In genomic region chr21:35203093-35204021, GRCh38 we compare ENCODE assay signal across 11 cellular contexts.
DNase-seq lines count a peak whose midpoint lies in the region; ATAC-seq and TF ChIP-seq lines count a peak whose summit lies in the region.
"Had no signal": no experiment of that assay in that cellular context is flagged by ENCODE, and none has a peak within 500 bp of the region (broad histone marks: within the 10 kb centered on the region; RNA-seq: fewer than 3 reads in every experiment).

No MANE protein-coding gene starts in this region.

- peaks cover 19% of the 10 kb centered on the region; the same call in 1 of the 2 replicates for H3F3A ChIP-seq in PC-9 (ENCODE audit: insufficient read depth, low read depth)

- no peak overlapping the region for H3K4me2 ChIP-seq in PC-9

- intact Hi-C loops in PC-9 (cut with micrococcal nuclease; ENCODE audit: unreplicated experiment): no loop called here

- CTCF ChIA-PET in PC-9 (lab: Charles Lee): no interaction called here

- peaks cover 58% of the 10 kb centered on the region for H3K4me1 Mint-ChIP-seq in stimulated activated naive CD8-positive, alpha-beta T cell treated with anti-CD3 and anti-CD28 coated beads, Interleukin-15, Interleukin-2, amounts not matched to agents 100 ng/mL and 50 ng/mL, for 24 hours (ENCODE audit: low read depth)
- peaks cover 39% of the 10 kb centered on the region for H3K4me1 Mint-ChIP-seq in mesothelial cell of epicardium

- H3K9me2 ChIP-seq in PC-9 (ENCODE audit: insufficient read depth): no peaks in the 10 kb centered on the region

- no peaks in the 10 kb centered on the region for H3K9me3 Mint-ChIP-seq in stimulated activated naive CD8-positive, alpha-beta T cell treated with anti-CD3 and anti-CD28 coated beads, Interleukin-15, Interleukin-2, amounts not matched to agents 100 ng/mL and 50 ng/mL, for 24 hours
- no peaks in the 10 kb centered on the region for H3K9me3 Mint-ChIP-seq in mesothelial cell of epicardium
- H3K9me3 Mint-ChIP-seq: activated T-cell treated with anti-CD3 and anti-CD28 coated beads, Interleukin-2, amount 50 U/mL, for 24 hours had no signal

- BruUV-seq in PC-9 (replicated peaks; lab: Mats Ljungman, UMichigan): no TSS peak

- no peaks in the 10 kb centered on the region for H4K20me1 ChIP-seq in PC-9 (ENCODE audit: insufficient read depth)

- H3K4me1 ChIP-seq in PC-9 (replicated peaks; ENCODE audit: insufficient read depth): peaks cover 27% of the 10 kb centered on the region

- H3K36me3 ChIP-seq in PC-9 (ENCODE audit: low read depth): no peaks in the 10 kb centered on the region

- TF ChIP-seq CTCF in cardiac fibroblast (IDR thresholded peaks at IDR 0.05; ENCODE audit: low read depth, low read length): no peak
- TF ChIP-seq CTCF in mesothelial cell of epicardium (IDR thresholded peaks at IDR 0.05; ENCODE audit: unreplicated experiment): no peak
- no peak for TF ChIP-seq CTCF in PC-9 (conservative IDR thresholded peaks at IDR 0.05)

- POLR2A ChIA-PET in PC-9 (lab: Charles Lee; ENCODE audit: unreplicated experiment): no interaction called here

- H2AFZ ChIP-seq in PC-9: no peak overlapping the region

- H3K27ac Mint-ChIP-seq in stimulated activated naive CD8-positive, alpha-beta T cell treated with anti-CD3 and anti-CD28 coated beads, Interleukin-15, Interleukin-2, amounts not matched to agents 100 ng/mL and 50 ng/mL, for 24 hours: peak overlapping the region; percentile 52
- peak overlapping the region; percentile 61 for H3K27ac Mint-ChIP-seq in mesothelial cell of epicardium
- H3K27ac Mint-ChIP-seq: activated T-cell treated with anti-CD3 and anti-CD28 coated beads, Interleukin-2, amount 50 U/mL, for 24 hours; B cell had no signal

- H3K4me3 Mint-ChIP-seq in stimulated activated naive CD8-positive, alpha-beta T cell treated with anti-CD3 and anti-CD28 coated beads, Interleukin-15, Interleukin-2, amounts not matched to agents 100 ng/mL and 50 ng/mL, for 24 hours: no peak overlapping the region
- no peak overlapping the region for H3K4me3 Mint-ChIP-seq in mesothelial cell of epicardium
- H3K4me3 Mint-ChIP-seq: activated T-cell treated with anti-CD3 and anti-CD28 coated beads, Interleukin-2, amount 50 U/mL, for 24 hours; B cell had no signal

- H3K9me3 ChIP-seq in PC-9 (ENCODE audit: insufficient read depth, low read depth): no peaks in the 10 kb centered on the region

- no peaks in the 10 kb centered on the region for H3K27me3 ChIP-seq in PC-9 (ENCODE audit: insufficient read depth, low read depth)

- no peak for DNase-seq in stimulated activated naive CD8-positive, alpha-beta T cell treated with anti-CD3 and anti-CD28 coated beads, Interleukin-15, Interleukin-2, amounts not matched to agents 100 U/mL and 50 U/mL, for 24 hours
- DNase-seq in cardiac fibroblast (ENCODE audit: low read depth in 2 of 2) (peak; percentile 75 to 94), mesothelial cell of epicardium (ENCODE audit: low spot score in 2 of 2, unreplicated experiment in 2 of 2) (no peak), NCI-H1694 (lab: John Stamatoyannopoulos, UW) (no peak), NCI-H2029 treated with DMSO at 0.1 percent for 48 hours (lab: John Stamatoyannopoulos, UW) (no peak), PC-9 (no peak), T-helper 9 cell (no peak)
- DNase-seq: activated T-cell treated with anti-CD3 and anti-CD28 coated beads, Interleukin-2, amount 50 U/mL, for 24 hours; NCI-H1436 treated with DMSO at 0.1 percent for 48 hours had no signal

- no peak overlapping the region for H3K4me3 ChIP-seq in cardiac fibroblast (replicated peaks in 1 of 2; ENCODE audit: low read depth in 2 of 2, low read length in 2 of 2)
- no peak overlapping the region for H3K4me3 ChIP-seq in PC-9

- H3K79me2 ChIP-seq in PC-9 (ENCODE audit: low read depth): no peaks in the 10 kb centered on the region

- no peak overlapping the region for H3K27ac ChIP-seq in PC-9

- no peak for ATAC-seq in stimulated activated naive CD8-positive, alpha-beta T cell treated with anti-CD3 and anti-CD28 coated beads, Interleukin-15, Interleukin-2, amounts not matched to agents 100 U/mL and 50 U/mL, for 24 hours

- H3K36me3 Mint-ChIP-seq in stimulated activated naive CD8-positive, alpha-beta T cell treated with anti-CD3 and anti-CD28 coated beads, Interleukin-15, Interleukin-2, amounts not matched to agents 100 ng/mL and 50 ng/mL, for 24 hours (ENCODE audit: low read depth): no peaks in the 10 kb centered on the region
- no peaks in the 10 kb centered on the region for H3K36me3 Mint-ChIP-seq in mesothelial cell of epicardium

- H3K27me3 Mint-ChIP-seq in stimulated activated naive CD8-positive, alpha-beta T cell treated with anti-CD3 and anti-CD28 coated beads, Interleukin-15, Interleukin-2, amounts not matched to agents 100 ng/mL and 50 ng/mL, for 24 hours: no peaks in the 10 kb centered on the region
- no peaks in the 10 kb centered on the region for H3K27me3 Mint-ChIP-seq in mesothelial cell of epicardium (ENCODE audit: low read depth)
- H3K27me3 Mint-ChIP-seq: activated T-cell treated with anti-CD3 and anti-CD28 coated beads, Interleukin-2, amount 50 U/mL, for 24 hours; B cell had no signal

Comparison
In these comparisons a context has a peak if more than half of its experiments do, and no peak if none do; other contexts are left out.
1. DNase-seq: peak in cardiac fibroblast (2 of 2); none in stimulated activated naive CD8-positive, alpha-beta T cell treated with anti-CD3 and anti-CD28 coated beads, Interleukin-15, Interleukin-2, amounts not matched to agents 100 U/mL and 50 U/mL, for 24 hours (single experiment), mesothelial cell of epicardium (0 of 2), NCI-H1694 (single experiment), NCI-H2029 treated with DMSO at 0.1 percent for 48 hours (single experiment), PC-9 (0 of 2) and T-helper 9 cell (single experiment).